In the genomic region with DNA sequence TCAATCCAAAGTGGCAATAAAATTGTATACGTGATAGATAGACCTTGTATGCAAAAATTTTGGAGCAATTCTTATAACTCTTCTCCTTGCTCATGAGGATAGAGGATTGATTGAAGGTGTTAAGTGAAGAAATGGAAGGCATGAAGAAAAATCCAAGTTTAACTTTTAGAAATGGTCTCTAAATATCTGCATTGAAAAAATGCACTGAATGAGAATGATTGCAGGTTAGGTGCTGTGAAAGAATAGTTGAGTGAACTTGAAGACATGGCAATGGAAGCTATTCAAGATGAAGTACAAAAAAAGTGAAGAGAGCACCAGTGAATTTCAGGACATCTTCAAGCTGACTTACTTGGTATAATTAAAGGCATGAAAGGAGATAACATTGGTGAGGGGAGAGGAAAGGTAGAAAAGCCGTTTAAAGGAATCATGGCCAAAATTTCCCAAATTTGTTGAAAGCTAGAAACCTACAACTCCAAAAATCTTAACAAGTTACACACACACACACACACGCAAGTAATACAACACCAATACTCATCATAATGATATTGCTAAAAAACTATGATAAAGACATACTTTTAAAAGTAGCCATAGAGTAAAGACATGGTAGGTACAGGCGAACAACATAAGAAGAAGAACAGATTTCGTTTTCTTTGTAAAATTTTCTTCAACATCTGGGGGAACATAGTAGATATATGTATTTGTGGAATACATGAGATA, we compare ENCODE assay signal across 38 cellular contexts.
"Had no signal": no experiment of that assay in that cellular context is flagged by ENCODE, and none has a peak within 500 bp of the region (broad histone marks: within the 10 kb centered on the region; RNA-seq: fewer than 3 reads in every experiment).

No MANE protein-coding gene starts in this region.

- H3K36me3 Mint-ChIP-seq: activated naive CD4-positive, alpha-beta T cell treated with anti-CD3 and anti-CD28 coated beads, Interleukin-2, amount 10 ng/mL, durations not matched to agents 7 days and 5 days; activated naive CD4-positive, alpha-beta T cell treated with anti-CD3 and anti-CD28 coated beads, Interleukin-2, amount 50 U/mL, for 24 hours; activated naive CD4-positive, alpha-beta T cell treated with anti-CD3 and anti-CD28 coated beads, Interleukin-2, amount 50 U/mL, for 72 hours; activated naive CD8-positive, alpha-beta T cell treated with anti-CD3 and anti-CD28 coated beads, Interleukin-2, amount 10 ng/mL, durations not matched to agents 7 days and 5 days; brain had no signal

- ATAC-seq: activated naive CD4-positive, alpha-beta T cell treated with anti-CD3 and anti-CD28 coated beads, Interleukin-2, amount 50 U/mL, for 72 hours; activated naive CD8-positive, alpha-beta T cell treated with anti-CD3 and anti-CD28 coated beads, Interleukin-2, amount 50 U/mL, for 24 hours; activated T-cell treated with anti-CD3 and anti-CD28 coated beads, Interleukin-2, amount 50 U/mL, for 4 hours; activated T-cell treated with anti-CD3 and anti-CD28 coated beads, Interleukin-2, amount 50 U/mL, for 72 hours; activated T-helper 17 cell treated with anti-CD3 and anti-CD28 coated beads, Interleukin-2, amount 50 U/mL, for 72 hours; body of pancreas had no signal

- H3K27ac ChIP-seq: adrenal gland, ascending aorta, body of pancreas, breast epithelium, cardiac muscle cell had no signal

- H3K36me3 ChIP-seq: adrenal gland, ascending aorta, breast epithelium, cardiac muscle cell had no signal

- H3K27me3 Mint-ChIP-seq: central memory CD8-positive, alpha-beta T cell had no signal

- H3K27ac Mint-ChIP-seq: activated naive CD4-positive, alpha-beta T cell treated with anti-CD3 and anti-CD28 coated beads for 36 hours; activated naive CD4-positive, alpha-beta T cell treated with anti-CD3 and anti-CD28 coated beads, Interleukin-2, amount 10 ng/mL, durations not matched to agents 7 days and 5 days; activated naive CD4-positive, alpha-beta T cell treated with anti-CD3 and anti-CD28 coated beads, Interleukin-2, amount 50 U/mL, for 24 hours; activated naive CD4-positive, alpha-beta T cell treated with anti-CD3 and anti-CD28 coated beads, Interleukin-2, amount 50 U/mL, for 72 hours; activated naive CD8-positive, alpha-beta T cell treated with anti-CD3 and anti-CD28 coated beads, Interleukin-2, amount 10 ng/mL, durations not matched to agents 7 days and 5 days; activated naive CD8-positive, alpha-beta T cell treated with anti-CD3 and anti-CD28 coated beads, Interleukin-2, amount 50 U/mL, for 24 hours; activated T-cell treated with anti-CD3 and anti-CD28 coated beads, Interleukin-2, amount 50 U/mL, for 24 hours; activated T-cell treated with anti-CD3 and anti-CD28 coated beads, Interleukin-2, amount 50 U/mL, for 72 hours; activated T-helper 1 cell treated with anti-CD3 and anti-CD28 coated beads, Interleukin-12 subunit alpha, Interleukin-12 subunit beta, Interleukin-2, Interleukin-4 antibody, amounts not matched to agents 30 ng/mL and 10 ng/mL and 1 ng/mL, durations not matched to agents 14 hours and 24 hours and 36 hours; activated T-helper 17 cell treated with anti-CD3 and anti-CD28 coated beads, Interleukin-2, amount 50 U/mL, for 72 hours; activated T-helper 2 cell treated with anti-CD3 and anti-CD28 coated beads, Interferon-gamma antibody, Interleukin-2, Interleukin-4, amounts not matched to agents 10 μg/mL and 5 μg/mL and 100 μg/mL, durations not matched to agents 14 hours and 24 hours and 36 hours; brain had no signal

- H3K4me3 ChIP-seq: adrenal gland, ascending aorta, body of pancreas, breast epithelium, cardiac muscle cell had no signal

- FAIRE-seq: astrocyte, bronchial epithelial cell had no signal

- DNase-seq: activated effector memory CD4-positive, alpha-beta T cell treated with anti-CD3 and anti-CD28 coated beads, Interleukin-2, amount 50 U/mL, for 16 hours; activated effector memory CD4-positive, alpha-beta T cell treated with Interleukin-2 at 50 U/mL for 16 hours; activated gamma-delta T cell; activated gamma-delta T cell treated with Interleukin-2 at 50 U/mL for 16 hours; activated naive CD4-positive, alpha-beta T cell; activated naive CD4-positive, alpha-beta T cell treated with anti-CD3 and anti-CD28 coated beads for 36 hours; activated naive CD4-positive, alpha-beta T cell treated with anti-CD3 and anti-CD28 coated beads, Interleukin-2, amount 10 ng/mL, durations not matched to agents 7 days and 5 days; activated naive CD4-positive, alpha-beta T cell treated with anti-CD3 and anti-CD28 coated beads, Interleukin-2, amount 50 U/mL, for 16 hours; activated naive CD4-positive, alpha-beta T cell treated with Interleukin-2 at 50 U/mL for 16 hours; activated naive CD8-positive, alpha-beta T cell treated with anti-CD3 and anti-CD28 coated beads, Interleukin-2, amount 10 ng/mL, durations not matched to agents 7 days and 5 days; activated naive CD8-positive, alpha-beta T cell treated with anti-CD3 and anti-CD28 coated beads, Interleukin-2, amount 50 U/mL, for 24 hours; activated T-cell treated with anti-CD3 and anti-CD28 coated beads for 4 hours; activated T-cell treated with anti-CD3 and anti-CD28 coated beads, Interleukin-2, amount 50 U/mL, for 1 hour; activated T-cell treated with anti-CD3 and anti-CD28 coated beads, Interleukin-2, amount 50 U/mL, for 24 hours; activated T-cell treated with anti-CD3 and anti-CD28 coated beads, Interleukin-2, amount 50 U/mL, for 4 hours; activated T-cell treated with anti-CD3 and anti-CD28 coated beads, Interleukin-2, amount 50 U/mL, for 48 hours; activated T-cell treated with anti-CD3 and anti-CD28 coated beads, Interleukin-2, amount 50 U/mL, for 72 hours; adrenal gland; amniotic stem cell; amygdala; anterior cingulate cortex; aorta; body of pancreas; caudate nucleus; central memory CD4-positive, alpha-beta T cell; cerebellar nuclear complex had no signal

- H3K4me1 Mint-ChIP-seq: activated naive CD4-positive, alpha-beta T cell treated with anti-CD3 and anti-CD28 coated beads, Interleukin-2, amount 10 ng/mL, durations not matched to agents 7 days and 5 days; activated naive CD4-positive, alpha-beta T cell treated with anti-CD3 and anti-CD28 coated beads, Interleukin-2, amount 50 U/mL, for 24 hours; activated naive CD8-positive, alpha-beta T cell treated with anti-CD3 and anti-CD28 coated beads, Interleukin-2, amount 50 U/mL, for 24 hours; activated T-helper 17 cell treated with anti-CD3 and anti-CD28 coated beads, Interleukin-2, amount 50 U/mL, for 72 hours; brain had no signal

- H3K9me3 Mint-ChIP-seq: activated naive CD4-positive, alpha-beta T cell treated with anti-CD3 and anti-CD28 coated beads for 36 hours; activated naive CD4-positive, alpha-beta T cell treated with anti-CD3 and anti-CD28 coated beads, Interleukin-2, amount 10 ng/mL, durations not matched to agents 7 days and 5 days; activated naive CD4-positive, alpha-beta T cell treated with anti-CD3 and anti-CD28 coated beads, Interleukin-2, amount 50 U/mL, for 24 hours; activated naive CD4-positive, alpha-beta T cell treated with anti-CD3 and anti-CD28 coated beads, Interleukin-2, amount 50 U/mL, for 72 hours; activated naive CD8-positive, alpha-beta T cell treated with anti-CD3 and anti-CD28 coated beads, Interleukin-2, amount 10 ng/mL, durations not matched to agents 7 days and 5 days; activated naive CD8-positive, alpha-beta T cell treated with anti-CD3 and anti-CD28 coated beads, Interleukin-2, amount 50 U/mL, for 24 hours; activated T-cell treated with anti-CD3 and anti-CD28 coated beads, Interleukin-2, amount 50 U/mL, for 24 hours; activated T-cell treated with anti-CD3 and anti-CD28 coated beads, Interleukin-2, amount 50 U/mL, for 4 hours; activated T-cell treated with anti-CD3 and anti-CD28 coated beads, Interleukin-2, amount 50 U/mL, for 72 hours; activated T-helper 1 cell treated with anti-CD3 and anti-CD28 coated beads, Interleukin-12 subunit alpha, Interleukin-12 subunit beta, Interleukin-2, Interleukin-4 antibody, amounts not matched to agents 30 ng/mL and 10 ng/mL and 1 ng/mL, durations not matched to agents 14 hours and 24 hours and 36 hours; activated T-helper 17 cell treated with anti-CD3 and anti-CD28 coated beads, Interleukin-2, amount 50 U/mL, for 72 hours; activated T-helper 2 cell treated with anti-CD3 and anti-CD28 coated beads, Interferon-gamma antibody, Interleukin-2, Interleukin-4, amounts not matched to agents 10 μg/mL and 5 μg/mL and 100 μg/mL, durations not matched to agents 14 hours and 24 hours and 36 hours; central memory CD8-positive, alpha-beta T cell had no signal

- H3K4me1 ChIP-seq: adrenal gland, ascending aorta, body of pancreas, breast epithelium had no signal

- H3K4me3 Mint-ChIP-seq: activated naive CD4-positive, alpha-beta T cell treated with anti-CD3 and anti-CD28 coated beads for 36 hours; activated naive CD4-positive, alpha-beta T cell treated with anti-CD3 and anti-CD28 coated beads, Interleukin-2, amount 10 ng/mL, durations not matched to agents 7 days and 5 days; activated naive CD4-positive, alpha-beta T cell treated with anti-CD3 and anti-CD28 coated beads, Interleukin-2, amount 50 U/mL, for 24 hours; activated naive CD8-positive, alpha-beta T cell treated with anti-CD3 and anti-CD28 coated beads, Interleukin-2, amount 10 ng/mL, durations not matched to agents 7 days and 5 days; activated naive CD8-positive, alpha-beta T cell treated with anti-CD3 and anti-CD28 coated beads, Interleukin-2, amount 50 U/mL, for 24 hours; activated T-cell treated with anti-CD3 and anti-CD28 coated beads, Interleukin-2, amount 50 U/mL, for 24 hours; activated T-cell treated with anti-CD3 and anti-CD28 coated beads, Interleukin-2, amount 50 U/mL, for 4 hours; activated T-cell treated with anti-CD3 and anti-CD28 coated beads, Interleukin-2, amount 50 U/mL, for 72 hours; activated T-helper 1 cell treated with anti-CD3 and anti-CD28 coated beads, Interleukin-12 subunit alpha, Interleukin-12 subunit beta, Interleukin-2, Interleukin-4 antibody, amounts not matched to agents 30 ng/mL and 10 ng/mL and 1 ng/mL, durations not matched to agents 14 hours and 24 hours and 36 hours; activated T-helper 17 cell treated with anti-CD3 and anti-CD28 coated beads, Interleukin-2, amount 50 U/mL, for 72 hours; brain; central memory CD8-positive, alpha-beta T cell had no signal

- H3K27me3 ChIP-seq: ascending aorta, body of pancreas, cardiac muscle cell had no signal

- H3K9me3 ChIP-seq: adrenal gland, ascending aorta, body of pancreas, breast epithelium had no signal
